ENCODE assay signal across 14 cellular contexts in the genomic region with DNA sequence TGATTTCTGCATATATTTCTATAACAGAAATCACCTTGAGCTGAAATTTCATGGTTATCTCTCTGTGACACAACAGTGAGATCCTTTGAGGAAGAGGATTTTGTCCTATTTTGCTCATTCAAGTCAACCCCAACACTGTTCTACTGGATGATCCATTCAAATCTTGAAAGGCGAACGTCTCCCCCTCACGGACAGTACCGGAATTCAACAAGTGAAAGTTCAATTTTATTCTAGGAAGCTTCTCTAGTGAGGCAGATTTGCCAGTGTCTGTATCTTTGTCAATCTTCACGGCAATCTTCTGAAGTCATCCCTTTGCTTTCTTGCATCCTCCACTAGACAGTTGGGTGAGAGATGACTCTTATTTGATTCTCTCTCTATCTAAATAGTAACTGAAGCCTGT.
DNase-seq lines count a peak whose midpoint lies in the region; TF ChIP-seq lines count a peak whose summit lies in the region.
"Had no signal": no experiment of that assay in that cellular context is flagged by ENCODE, and none has a peak within 500 bp of the region (broad histone marks: within the 10 kb centered on the region; RNA-seq: fewer than 3 reads in every experiment).

No MANE protein-coding gene starts in this region.

- H3K4me3 ChIP-seq in BJ (ENCODE audit: low read depth, low read length) (no peak overlapping the region), foreskin fibroblast (ENCODE audit: low read depth in 1 of 2, low read length in 2 of 2) (no peak overlapping the region), left ventricle myocardium inferior (no peak overlapping the region), tibial artery (no peak overlapping the region)

- DNase-seq in BJ (ENCODE audit: low read depth), result no peak
- peak; percentile 79 for DNase-seq in HT-29 (ENCODE audit: low spot score)
- DNase-seq in RWPE1 (ENCODE audit: low spot score), result peak; percentile 3
- peak in 1 of 2 donors; percentile 14 for DNase-seq in foreskin fibroblast
- no peak for DNase-seq in UCSD-AML1 (lab: John Stamatoyannopoulos, UW; ENCODE audit: unreplicated experiment)
- no peak for DNase-seq in left ventricle myocardium inferior
- DNase-seq in activated effector memory CD4-positive, alpha-beta T cell treated with anti-CD3 and anti-CD28 coated beads, Interleukin-2, amount 50 U/mL, for 16 hours, result no peak
- no peak for DNase-seq in tibial artery
- DNase-seq: activated CD4-positive, alpha-beta T cell treated with anti-CD3 and anti-CD28 coated beads, Interleukin-2, amount 10 ng/mL, durations not matched to agents 7 days and 5 days; activated gamma-delta T cell; central memory CD4-positive, alpha-beta T cell; EL; HFFc6; NCI-H2081 treated with DMSO at 0.1 percent for 48 hours had no signal

- H3K9me3 ChIP-seq in left ventricle myocardium inferior (replicated peaks), result peaks cover 13% of the 10 kb centered on the region
- no peaks in the 10 kb centered on the region for H3K9me3 ChIP-seq in tibial artery

- CTCF ChIA-PET in BJ (lab: Yijun Ruan, JAX) (interaction anchor here (0.5 to 2.2 kb wide), 4 partner anchors 82 to 467 kb away, joined by 3 to 8 read pairs (median 3); no protein-coding TSS in a partner anchor), RWPE1 (lab: Yijun Ruan, JAX) (interaction anchor here (0.6 to 0.7 kb wide), 6 partner anchors 55 to 386 kb away, joined by 3 to 7 read pairs (median 4); no protein-coding TSS in a partner anchor)

- H3K4me1 ChIP-seq in left ventricle myocardium inferior (no peaks in the 10 kb centered on the region), tibial artery (no peaks in the 10 kb centered on the region)

- no peaks in the 10 kb centered on the region for H3K27me3 ChIP-seq in BJ (ENCODE audit: control insufficient read depth, insufficient read depth, low read length)
- H3K27me3 ChIP-seq in left ventricle myocardium inferior (ENCODE audit: low read depth), result no peaks in the 10 kb centered on the region
- H3K27me3 ChIP-seq in tibial artery, result no peaks in the 10 kb centered on the region

- H3K36me3 ChIP-seq in BJ (ENCODE audit: control insufficient read depth, insufficient read depth, low read length) (no peaks in the 10 kb centered on the region), left ventricle myocardium inferior (no peaks in the 10 kb centered on the region), tibial artery (no peaks in the 10 kb centered on the region)

- 0 out of 2 replicates have a peak, but pooled peaks have one; percentile 3 for TF ChIP-seq CTCF in BJ (IDR thresholded peaks at IDR 0.05; ENCODE audit: insufficient read depth, low read depth, low read length)
- TF ChIP-seq CTCF in RWPE1 (conservative IDR thresholded peaks at IDR 0.05; ENCODE audit: low read depth), result no peak
- TF ChIP-seq CTCF in foreskin fibroblast (IDR thresholded peaks at IDR 0.05; ENCODE audit: low read depth, low read length), result peak; percentile 9
- no peak for TF ChIP-seq CTCF in left ventricle myocardium inferior (IDR thresholded peaks at IDR 0.05; ENCODE audit: borderline replicate concordance)
- no peak for TF ChIP-seq CTCF in tibial artery (IDR thresholded peaks at IDR 0.05)

- POLR2A ChIA-PET in BJ (lab: Charles Lee) (no interaction called here), RWPE1 (lab: Yijun Ruan, JAX; ENCODE audit: low non-redundant PET) (no interaction called here)

- H3K27ac ChIP-seq in RWPE1 (no peak overlapping the region), left ventricle myocardium inferior (replicated peaks) (no peak overlapping the region), tibial artery (no peak overlapping the region)

- intact Hi-C loops in left ventricle myocardium inferior (cut with micrococcal nuclease) (no loop called here), tibial artery (cut with DNase I; ENCODE audit: low total_unique reads) (no loop called here)

Comparison
In these comparisons a context has a peak if more than half of its experiments do, and no peak if none do; other contexts are left out.
1. DNase-seq: peak in HT-29 (single experiment) and RWPE1 (single experiment); none in BJ (single experiment), UCSD-AML1 (single experiment), left ventricle myocardium inferior (single experiment), activated effector memory CD4-positive, alpha-beta T cell treated with anti-CD3 and anti-CD28 coated beads, Interleukin-2, amount 50 U/mL, for 16 hours (single experiment) and tibial artery (0 of 2).
2. CTCF ChIP-seq: peak in BJ (single experiment) and foreskin fibroblast (single experiment); none in RWPE1 (single experiment), left ventricle myocardium inferior (single experiment) and tibial artery (0 of 2).